Comparison of ENCODE assay signal across 8 cellular contexts in the genomic region with DNA sequence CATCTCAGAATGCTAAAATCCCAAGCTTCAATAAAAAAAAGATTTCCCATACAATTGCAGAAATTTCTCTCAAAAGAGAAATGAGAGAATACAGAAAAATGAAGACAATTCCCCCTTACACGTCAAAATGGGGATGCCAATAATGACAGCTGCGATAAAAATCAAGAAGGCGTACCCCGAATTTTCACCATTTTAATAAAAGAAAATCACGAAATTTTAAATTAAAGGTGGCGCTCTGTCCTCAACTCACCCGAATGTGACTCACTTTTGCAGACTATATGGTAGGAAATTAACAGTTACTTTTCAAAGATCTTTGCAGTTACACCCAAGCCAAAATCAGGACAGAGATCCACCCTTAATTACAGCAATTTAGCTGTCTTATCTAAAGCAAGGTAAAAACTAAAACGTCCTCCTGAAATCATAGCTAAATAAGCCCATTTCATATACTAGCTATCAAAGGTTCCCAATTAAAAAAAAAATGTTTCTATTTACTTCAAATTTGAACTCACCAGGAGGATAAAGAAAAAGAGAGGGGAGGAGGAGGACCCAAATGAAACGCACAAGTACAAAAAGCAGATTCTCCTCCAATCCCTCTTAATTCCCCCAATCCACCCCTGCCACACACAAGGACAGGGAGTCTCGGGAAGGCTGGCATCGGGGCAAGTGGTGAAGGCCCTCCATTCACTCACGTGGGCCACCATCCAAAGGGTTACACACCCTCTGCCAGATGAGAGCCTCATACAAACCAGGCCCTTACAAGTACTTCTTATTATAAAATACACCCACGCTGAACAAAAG. TPM values are rescaled to one million over a fixed set of nuclear protein-coding genes. Genes with fewer than 3 reads are reported as not detected.
A peak's percentile ranks its signal among the peaks of the same experiment; 100 is the strongest.
DNase-seq lines count a peak whose midpoint lies in the region; ATAC-seq and TF ChIP-seq lines count a peak whose summit lies in the region.

No MANE protein-coding gene starts in this region.

- peak overlapping the region; percentile 82 for H3K4me3 ChIP-seq in iPS-11a (ENCODE audit: low read depth, low read length)
- peak overlapping the region; percentile 68 to 91 (median 88) for H3K4me3 ChIP-seq in spleen

- no peaks in the 10 kb centered on the region for H3K9me3 Mint-ChIP-seq in activated T-helper 17 cell treated with anti-CD3 and anti-CD28 coated beads, Interleukin-2, amount 50 U/mL, for 72 hours

- no peaks in the 10 kb centered on the region for H3K27me3 Mint-ChIP-seq in activated T-helper 17 cell treated with anti-CD3 and anti-CD28 coated beads, Interleukin-2, amount 50 U/mL, for 72 hours

- H3K9me3 ChIP-seq in spleen, result no peaks in the 10 kb centered on the region

- peak overlapping the region; percentile 98 for H3K27ac Mint-ChIP-seq in activated T-helper 17 cell treated with anti-CD3 and anti-CD28 coated beads, Interleukin-2, amount 50 U/mL, for 72 hours

- no peaks in the 10 kb centered on the region for H3K36me3 ChIP-seq in spleen

- H3K4me1 Mint-ChIP-seq in activated T-helper 17 cell treated with anti-CD3 and anti-CD28 coated beads, Interleukin-2, amount 50 U/mL, for 72 hours, result peaks cover 40% of the 10 kb centered on the region

- ATAC-seq in activated T-helper 17 cell treated with anti-CD3 and anti-CD28 coated beads, Interleukin-2, amount 50 U/mL, for 72 hours (replicated peaks), result no peak
- no peak for ATAC-seq in HG02623 (IDR thresholded peaks at IDR 0.05; ENCODE audit: unreplicated experiment)

- intact Hi-C loops in spleen (cut with DNase I; ENCODE audit: low total_unique reads), result no loop called here

- no peaks in the 10 kb centered on the region for H3K27me3 ChIP-seq in spleen (replicated peaks in 1 of 7)

- 48 to 69% (median 63%) methylated on average over 13 of the region's 13 CpGs for WGBS in spleen, 5 donors

- TF ChIP-seq POLR2A in spleen (IDR thresholded peaks at IDR 0.05), result no peak

- DNase-seq in EL, result peak; percentile 37
- DNase-seq in KBM-7, result peak; percentile 21
- DNase-seq in spleen, result peak; percentile 76
- DNase-seq in retina, result no peak
- no peak for DNase-seq in stimulated activated CD8-positive, alpha-beta memory T cell treated with anti-CD3 and anti-CD28 coated beads, Interleukin-4, amount 100 ng/mL, for 48 hours

- in situ Hi-C loops in KBM-7 (cut with MboI; ENCODE audit: low pct_unique_long_range_greater_than_20kb, low sequenced_read_pairs), result no loop called here

- TF ChIP-seq CTCF in spleen (IDR thresholded peaks at IDR 0.05 in 8 of 11, conservative IDR thresholded peaks at IDR 0.05 in 3 of 11), result no peak

- H3K27ac ChIP-seq in spleen, result peak overlapping the region in 6 of 8 donors; percentile 93 to 100 (median 100)

- peaks cover 26 to 81% (median 62%) of the 10 kb centered on the region in 6 donors for H3K4me1 ChIP-seq in spleen

- H3K36me3 Mint-ChIP-seq in activated T-helper 17 cell treated with anti-CD3 and anti-CD28 coated beads, Interleukin-2, amount 50 U/mL, for 72 hours (ENCODE audit: low read depth), result peaks cover 29% of the 10 kb centered on the region

- peak overlapping the region; percentile 94 for H3K4me3 Mint-ChIP-seq in activated T-helper 17 cell treated with anti-CD3 and anti-CD28 coated beads, Interleukin-2, amount 50 U/mL, for 72 hours

RNA-seq across cellular contexts. Expression of a gene that starts 1.9 kb away (rescaled TPM):
- 10 to 100 TPM; 21.1 to 27.0 TPM for total RNA-seq in activated T-helper 17 cell treated with anti-CD3 and anti-CD28 coated beads, Interleukin-2, amount 50 U/mL, for 72 hours
- total RNA-seq in spleen, result 100 to 1,000 TPM in 2 of 7 donors, 10 to 100 TPM in 5; 64.2 to 130 (median 82.2) TPM
- 10 to 100 TPM; 13.2 to 17.1 (median 14.0) TPM for polyA plus RNA-seq in spleen

Comparison
In these comparisons a context has a peak if more than half of its experiments do, and no peak if none do; other contexts are left out.
1. DNase-seq: peak in EL (single experiment), KBM-7 (single experiment) and spleen (single experiment); none in retina (single experiment) and stimulated activated CD8-positive, alpha-beta memory T cell treated with anti-CD3 and anti-CD28 coated beads, Interleukin-4, amount 100 ng/mL, for 48 hours (single experiment).